Comparison of ENCODE assay signal across 17 cellular contexts in genomic region chr22:27603111-27603822, GRCh38.
A peak's percentile ranks its signal among the peaks of the same experiment; 100 is the strongest.
DNase-seq lines count a peak whose midpoint lies in the region; TF ChIP-seq lines count a peak whose summit lies in the region.
"Had no signal": no experiment of that assay in that cellular context is flagged by ENCODE, and none has a peak within 500 bp of the region (broad histone marks: within the 10 kb centered on the region; RNA-seq: fewer than 3 reads in every experiment).

No MANE protein-coding gene starts in this region.

- intact Hi-C loops in tibial artery (cut with DNase I; ENCODE audit: low total_unique reads) = loop anchor here (10.0 kb wide), 1 partner anchor 202 kb away; the partner anchor contains the start of gene MN1

- in situ Hi-C loops in astrocyte of the cerebellum (cut with HindIII; ENCODE audit: low sequenced_read_pairs) = no loop called here

- H3K27ac ChIP-seq in endodermal cell (ENCODE audit: low read depth, low read length) (peak overlapping the region; percentile 57), tibial artery (peak overlapping the region; percentile 59 to 72)
- H3K27ac ChIP-seq: BLaER1 treated with 17β-estradiol and CSF1 and Interleukin-3, amounts not matched to agents 10 nM and 100 nM; KMS-11 had no signal

- WGBS in endodermal cell (ENCODE audit: insufficient coverage in 1 of 2, insufficient read length in 1 of 2), 2 experiments = 89 to 94% methylated on average over 12 of the region's 12 CpGs

- peak; percentile 5 for TF ChIP-seq CTCF in astrocyte of the cerebellum (IDR thresholded peaks at IDR 0.05; ENCODE audit: low read depth, low read length, missing control alignments)
- no peak for TF ChIP-seq CTCF in endodermal cell (conservative IDR thresholded peaks at IDR 0.05)
- no peak for TF ChIP-seq CTCF in neural crest cell (conservative IDR thresholded peaks at IDR 0.05)
- TF ChIP-seq CTCF in tibial artery (IDR thresholded peaks at IDR 0.05) = peak in 1 of 2 experiments; percentile 29
- TF ChIP-seq CTCF in GM10266 (IDR thresholded peaks at IDR 0.05; ENCODE audit: control insufficient read depth, insufficient read depth, low read depth, missing control alignments) = no peak

- H3K36me3 ChIP-seq in endodermal cell (ENCODE audit: control insufficient read depth, insufficient read depth, low read length) (no peaks in the 10 kb centered on the region), tibial artery (no peaks in the 10 kb centered on the region)
- H3K36me3 ChIP-seq: BLaER1 treated with 17β-estradiol and CSF1 and Interleukin-3, amounts not matched to agents 10 nM and 100 nM had no signal

- H3K9ac ChIP-seq in endodermal cell (ENCODE audit: extremely low read depth, low read length, poor library complexity, severe bottlenecking) = no peak overlapping the region
- H3K9ac ChIP-seq: BLaER1 treated with 17β-estradiol and CSF1 and Interleukin-3, amounts not matched to agents 10 nM and 100 nM; KMS-11 had no signal

- H3K36me3 Mint-ChIP-seq in endodermal cell (ENCODE audit: low read depth) (no peaks in the 10 kb centered on the region), neural crest cell (ENCODE audit: low read depth) (no peaks in the 10 kb centered on the region)
- H3K36me3 Mint-ChIP-seq: CD8-positive, alpha-beta T cell had no signal

- H3K9me3 ChIP-seq in endodermal cell (ENCODE audit: control insufficient read depth, low read length) (peaks cover 6% of the 10 kb centered on the region), tibial artery (no peaks in the 10 kb centered on the region)

- H3K27me3 Mint-ChIP-seq in endodermal cell (ENCODE audit: insufficient read depth) = peaks cover 42% of the 10 kb centered on the region
- no peaks in the 10 kb centered on the region for H3K27me3 Mint-ChIP-seq in neural crest cell (ENCODE audit: low read depth)

- H3K9me3 Mint-ChIP-seq in endodermal cell (peaks cover 3% of the 10 kb centered on the region), neural crest cell (no peaks in the 10 kb centered on the region)
- H3K9me3 Mint-ChIP-seq: CD8-positive, alpha-beta T cell had no signal

- H3K4me3 ChIP-seq in astrocyte of the cerebellum (ENCODE audit: low read depth, low read length) = no peak overlapping the region
- H3K4me3 ChIP-seq in endodermal cell (ENCODE audit: low read length) = no peak overlapping the region
- peak overlapping the region in 1 of 2 donors; percentile 1 for H3K4me3 ChIP-seq in tibial artery
- H3K4me3 ChIP-seq: BLaER1 treated with 17β-estradiol and CSF1 and Interleukin-3, amounts not matched to agents 10 nM and 100 nM had no signal

- H3K27ac Mint-ChIP-seq in endodermal cell (no peak overlapping the region), neural crest cell (ENCODE audit: unreplicated experiment) (peak overlapping the region; percentile 36)
- H3K27ac Mint-ChIP-seq: CD8-positive, alpha-beta T cell had no signal

- H3K4me1 Mint-ChIP-seq in endodermal cell (peaks cover 16% of the 10 kb centered on the region), neural crest cell (peaks cover 43% of the 10 kb centered on the region)

- H3K4me1 ChIP-seq in endodermal cell (ENCODE audit: control insufficient read depth, insufficient read depth, low read length) = no peaks in the 10 kb centered on the region
- H3K4me1 ChIP-seq in tibial artery = peaks cover 0 to 19% (median 8%) of the 10 kb centered on the region in 4 donors

- H3K4me3 Mint-ChIP-seq in endodermal cell (no peak overlapping the region), neural crest cell (no peak overlapping the region)
- H3K4me3 Mint-ChIP-seq: CD8-positive, alpha-beta T cell had no signal

- DNase-seq in astrocyte of the cerebellum (ENCODE audit: low read depth) = no peak
- DNase-seq in endodermal cell = no peak
- no peak for DNase-seq in neural crest cell (ENCODE audit: low read depth, low spot score)
- DNase-seq in tibial artery = no peak
- DNase-seq in NCI-H526 (lab: John Stamatoyannopoulos, UW) = no peak
- no peak for DNase-seq in cortex of kidney (lab: John Stamatoyannopoulos, UW)
- no peak for DNase-seq in GM10266 (ENCODE audit: extremely low spot score)
- DNase-seq in DMS53 treated with DMSO at 0.1 percent for 48 hours (lab: John Stamatoyannopoulos, UW; ENCODE audit: unreplicated experiment) = no peak
- DNase-seq: Calu3; CD8-positive, alpha-beta T cell; MV-4-11; NCI-H1694 treated with DMSO at 0.1 percent for 48 hours; NCI-H510A; NCI-H774; SHP77 treated with DMSO at 0.1 percent for 48 hours had no signal

- H3K27me3 ChIP-seq in endodermal cell (ENCODE audit: control insufficient read depth, insufficient read depth, low read length, poor library complexity, severe bottlenecking) (peaks cover 40% of the 10 kb centered on the region), tibial artery (no peaks in the 10 kb centered on the region)
- H3K27me3 ChIP-seq: BLaER1 treated with 17β-estradiol and CSF1 and Interleukin-3, amounts not matched to agents 10 nM and 100 nM had no signal
